10 cellular contexts compared by ENCODE assay signal in the genomic region with DNA sequence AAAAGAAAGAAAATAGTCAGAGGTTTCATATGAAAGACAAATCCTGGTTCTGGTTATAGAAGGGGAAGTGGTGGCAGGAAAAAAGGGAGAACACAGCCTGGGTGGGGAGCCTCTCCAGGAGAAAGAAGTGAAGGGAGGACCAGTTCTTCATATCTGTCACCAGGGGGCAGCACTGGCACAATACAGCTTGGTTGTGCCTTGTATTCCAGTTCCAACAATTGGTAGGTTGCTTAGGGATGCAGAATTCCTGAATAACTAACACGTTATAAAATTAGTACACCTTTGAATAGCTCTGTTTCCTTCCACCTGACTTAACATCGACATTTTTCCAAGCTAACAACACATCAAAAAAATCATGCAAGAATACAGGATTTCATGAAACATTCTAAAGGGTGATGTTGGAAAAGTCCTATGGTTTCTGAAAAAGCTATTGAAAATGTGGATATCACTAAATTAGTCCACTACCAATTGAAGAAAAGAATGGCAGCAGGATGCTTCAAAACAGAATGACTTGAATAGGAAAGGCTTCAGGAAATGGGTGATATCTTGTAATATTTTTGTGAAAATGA. TPM values are rescaled to one million over a fixed set of nuclear protein-coding genes. Genes with fewer than 3 reads are reported as not detected.
A peak's percentile ranks its signal among the peaks of the same experiment; 100 is the strongest.
DNase-seq lines count a peak whose midpoint lies in the region; ATAC-seq and TF ChIP-seq lines count a peak whose summit lies in the region.
"Had no signal": no experiment of that assay in that cellular context is flagged by ENCODE, and none has a peak within 500 bp of the region (broad histone marks: within the 10 kb centered on the region; RNA-seq: fewer than 3 reads in every experiment).

No MANE protein-coding gene starts in this region.

- H3K36me3 ChIP-seq in breast epithelium (no peaks in the 10 kb centered on the region), OCI-LY3 (replicated peaks; ENCODE audit: low read depth, low read length) (peaks cover 3% of the 10 kb centered on the region), gastroesophageal sphincter (no peaks in the 10 kb centered on the region)
- no peaks in the 10 kb centered on the region for H3K36me3 ChIP-seq in CD8-positive, alpha-beta memory T cell (ENCODE audit: insufficient read depth, low read length)

- TF ChIP-seq POLR2A in breast epithelium (IDR thresholded peaks at IDR 0.05) (no peak), gastroesophageal sphincter (IDR thresholded peaks at IDR 0.05) (no peak)

- H3K27ac ChIP-seq in breast epithelium: no peak overlapping the region
- H3K27ac ChIP-seq in OCI-LY3 (ENCODE audit: low read length): no peak overlapping the region
- H3K27ac ChIP-seq in gastroesophageal sphincter: no peak overlapping the region
- no peak overlapping the region for H3K27ac ChIP-seq in CD8-positive, alpha-beta memory T cell (ENCODE audit: low read depth, low read length)

- no peak overlapping the region for H3K4me2 ChIP-seq in OCI-LY3 (ENCODE audit: low read length)

- H3K9me3 Mint-ChIP-seq in MCF 10A (ENCODE audit: unreplicated experiment): peaks cover 21% of the 10 kb centered on the region
- H3K9me3 Mint-ChIP-seq in CD8-positive, alpha-beta memory T cell: peaks cover 11 to 27% (median 21%) of the 10 kb centered on the region in 5 donors

- H3K4me1 Mint-ChIP-seq in MCF 10A (ENCODE audit: insufficient read depth, unreplicated experiment): no peaks in the 10 kb centered on the region
- peaks cover 20 to 31% (median 28%) of the 10 kb centered on the region in 3 donors for H3K4me1 Mint-ChIP-seq in CD8-positive, alpha-beta memory T cell
- H3K4me1 Mint-ChIP-seq: stimulated activated effector memory CD8-positive, alpha-beta T cell treated with anti-CD3 and anti-CD28 coated beads, Interleukin-12 subunit alpha, Interleukin-12 subunit beta, amount 100 ng/mL, for 72 hours had no signal

- H3K9me3 ChIP-seq in breast epithelium (peaks cover 14 to 15% of the 10 kb centered on the region in 2 donors), OCI-LY3 (ENCODE audit: insufficient read depth, low read length) (0 out of 2 replicates have a peak, but pooled peaks cover 9% of the 10 kb centered on the region), gastroesophageal sphincter (peaks cover 0 to 21% (median 0%) of the 10 kb centered on the region in 3 donors)
- peaks cover 12% of the 10 kb centered on the region for H3K9me3 ChIP-seq in CD8-positive, alpha-beta memory T cell (ENCODE audit: low read length)

- no peaks in the 10 kb centered on the region for H3K36me3 Mint-ChIP-seq in MCF 10A (ENCODE audit: insufficient read depth, unreplicated experiment)
- peaks cover 0 to 9% (median 5%) of the 10 kb centered on the region in 3 donors for H3K36me3 Mint-ChIP-seq in CD8-positive, alpha-beta memory T cell
- H3K36me3 Mint-ChIP-seq: stimulated activated effector memory CD8-positive, alpha-beta T cell treated with anti-CD3 and anti-CD28 coated beads, Interleukin-12 subunit alpha, Interleukin-12 subunit beta, amount 100 ng/mL, for 72 hours had no signal

- TF ChIP-seq CTCF in MCF 10A (IDR thresholded peaks at IDR 0.05; ENCODE audit: unreplicated experiment) (peak; percentile 42), breast epithelium (IDR thresholded peaks at IDR 0.05) (no peak), OCI-LY3 (IDR thresholded peaks at IDR 0.05; ENCODE audit: low read depth, low read length) (peak; percentile 37), fibroblast of pulmonary artery (IDR thresholded peaks at IDR 0.05; ENCODE audit: low read length, missing control alignments) (peak; percentile 26), gastroesophageal sphincter (IDR thresholded peaks at IDR 0.05) (no peak)

- H3K27ac Mint-ChIP-seq in MCF 10A (ENCODE audit: low read depth, unreplicated experiment): no peak overlapping the region
- peak overlapping the region in 2 of 8 donors; percentile 12 to 20 for H3K27ac Mint-ChIP-seq in CD8-positive, alpha-beta memory T cell
- H3K27ac Mint-ChIP-seq: stimulated activated effector memory CD8-positive, alpha-beta T cell treated with anti-CD3 and anti-CD28 coated beads, Interleukin-12 subunit alpha, Interleukin-12 subunit beta, amount 100 ng/mL, for 72 hours had no signal

- POLR2A ChIA-PET in MCF 10A (lab: Yijun Ruan, JAX): no interaction called here
- POLR2A ChIA-PET in CD8-positive, alpha-beta memory T cell (lab: Charles Lee): no interaction called here

- no peaks in the 10 kb centered on the region for H4K20me1 ChIP-seq in OCI-LY3 (ENCODE audit: insufficient read depth, low read length)

- intact Hi-C loops in MCF 10A (cut with micrococcal nuclease): no loop called here
- intact Hi-C loops in breast epithelium (cut with DNase I; ENCODE audit: low total_unique reads): no loop called here

- CTCF ChIA-PET in MCF 10A (lab: Yijun Ruan, JAX): interaction anchor here (0.6 to 1.0 kb wide), 4 partner anchors 10 to 321 kb away, joined by 3 to 4 read pairs (median 3); no protein-coding TSS in a partner anchor
- CTCF ChIA-PET in CD8-positive, alpha-beta memory T cell (lab: Charles Lee): interaction anchor here (1.0 to 1.6 kb wide), 2 partner anchors 9 to 11 kb away, joined by 3 to 5 read pairs; no protein-coding TSS in a partner anchor

- ATAC-seq in GM21360 (IDR thresholded peaks at IDR 0.05; ENCODE audit: unreplicated experiment) (no peak), gastroesophageal sphincter (no peak)
- ATAC-seq: stimulated activated effector memory CD8-positive, alpha-beta T cell treated with anti-CD3 and anti-CD28 coated beads, Interleukin-12 subunit alpha, Interleukin-12 subunit beta, amount 100 ng/mL, for 72 hours had no signal

- H3K4me3 ChIP-seq in breast epithelium: no peak overlapping the region
- H3K4me3 ChIP-seq in OCI-LY3 (ENCODE audit: low read length): no peak overlapping the region
- H3K4me3 ChIP-seq in fibroblast of pulmonary artery (replicated peaks; ENCODE audit: low read depth, low read length): no peak overlapping the region
- H3K4me3 ChIP-seq in gastroesophageal sphincter: no peak overlapping the region
- H3K4me3 ChIP-seq in CD8-positive, alpha-beta memory T cell (ENCODE audit: low read length): no peak overlapping the region

- no peaks in the 10 kb centered on the region for H3K27me3 Mint-ChIP-seq in MCF 10A (ENCODE audit: insufficient read depth, unreplicated experiment)
- peaks cover under 1 to 10% of the 10 kb centered on the region in 2 donors for H3K27me3 Mint-ChIP-seq in CD8-positive, alpha-beta memory T cell

- no TSS peak for BruUV-seq in MCF 10A (replicated peaks; lab: Mats Ljungman, UMichigan)

- no peaks in the 10 kb centered on the region for H3K4me1 ChIP-seq in breast epithelium
- peaks cover 13% of the 10 kb centered on the region for H3K4me1 ChIP-seq in OCI-LY3 (ENCODE audit: low read length)
- no peaks in the 10 kb centered on the region for H3K4me1 ChIP-seq in gastroesophageal sphincter
- H3K4me1 ChIP-seq in CD8-positive, alpha-beta memory T cell (ENCODE audit: insufficient read depth, low read length): peaks cover 23% of the 10 kb centered on the region

- H3K4me3 Mint-ChIP-seq in MCF 10A (ENCODE audit: unreplicated experiment): no peak overlapping the region
- no peak overlapping the region for H3K4me3 Mint-ChIP-seq in CD8-positive, alpha-beta memory T cell
- H3K4me3 Mint-ChIP-seq: stimulated activated effector memory CD8-positive, alpha-beta T cell treated with anti-CD3 and anti-CD28 coated beads, Interleukin-12 subunit alpha, Interleukin-12 subunit beta, amount 100 ng/mL, for 72 hours had no signal

- DNase-seq in MCF 10A (ENCODE audit: unreplicated experiment) (no peak), breast epithelium (ENCODE audit: low spot score in 2 of 2) (no peak), fibroblast of pulmonary artery (ENCODE audit: low read depth) (no peak), NCI-H146 treated with DMSO at 0.1 percent for 48 hours (lab: John Stamatoyannopoulos, UW; ENCODE audit: unreplicated experiment) (no peak)
- no peak for DNase-seq in CD8-positive, alpha-beta memory T cell

- no peak overlapping the region for H2AFZ ChIP-seq in OCI-LY3 (ENCODE audit: low read depth, low read length)

- H3K27me3 ChIP-seq in breast epithelium: no peaks in the 10 kb centered on the region
- H3K27me3 ChIP-seq in OCI-LY3 (ENCODE audit: low read depth, low read length): no peaks in the 10 kb centered on the region
- H3K27me3 ChIP-seq in gastroesophageal sphincter: no peaks in the 10 kb centered on the region
- no peaks in the 10 kb centered on the region for H3K27me3 ChIP-seq in CD8-positive, alpha-beta memory T cell (ENCODE audit: insufficient read depth, low read length, poor library complexity, severe bottlenecking)

- H3K9ac ChIP-seq in OCI-LY3 (ENCODE audit: low read length): no peak overlapping the region

- TF ChIP-seq EP300 in gastroesophageal sphincter (IDR thresholded peaks at IDR 0.05): no peak

- H3K79me2 ChIP-seq in OCI-LY3 (ENCODE audit: low read length): no peaks in the 10 kb centered on the region

- 79 to 100% methylated on average over 2 of the region's 2 CpGs for WGBS in gastroesophageal sphincter (ENCODE audit: low coverage in 1 of 2), 2 donors

RNA-seq across cellular contexts. Expression of a gene that starts 52.9 kb away (rescaled TPM):
- total RNA-seq in MCF 10A (2022) (not detected in 2 replicates), breast epithelium (1 to 10 TPM in 1 of 3 donors, under 1 TPM in 1, not detected in 1; 0.33 to 2.3 TPM), gastroesophageal sphincter (not detected)
- not detected for total RNA-seq in CD8-positive, alpha-beta memory T cell
- not detected for polyA plus RNA-seq in CD8-positive, alpha-beta memory T cell
- total RNA-seq: SK-MEL-5 had no signal

Comparison
In these comparisons a context has a peak if more than half of its experiments do, and no peak if none do; other contexts are left out.
1. CTCF ChIP-seq: peak in MCF 10A (single experiment), OCI-LY3 (single experiment) and fibroblast of pulmonary artery (single experiment); none in breast epithelium (0 of 3) and gastroesophageal sphincter (0 of 4).